In genomic region chr20:38747495-38748096, GRCh38 we compare ENCODE assay signal across 8 cellular contexts. TPM values are rescaled to one million over a fixed set of nuclear protein-coding genes. Genes with fewer than 3 reads are reported as not detected.
DNase-seq lines count a peak whose midpoint lies in the region; TF ChIP-seq lines count a peak whose summit lies in the region.

No MANE protein-coding gene starts in this region.

- peaks cover 13% of the 10 kb centered on the region for H4K20me1 ChIP-seq in Loucy (ENCODE audit: insufficient read depth, low read length, poor library complexity, severe bottlenecking)

- H3K4me3 ChIP-seq in Loucy (ENCODE audit: low read length, poor library complexity, severe bottlenecking) (peak overlapping the region; percentile 84), ectodermal cell (ENCODE audit: insufficient read depth, low read depth, low read length) (peak overlapping the region; percentile 92)

- DNase-seq in DMS53 treated with DMSO at 0.1 percent for 48 hours (lab: John Stamatoyannopoulos, UW; ENCODE audit: unreplicated experiment): peak; percentile 52
- no peak for DNase-seq in osteocyte (ENCODE audit: extremely low spot score, unreplicated experiment)
- DNase-seq in H4 (ENCODE audit: low spot score): no peak
- no peak for DNase-seq in NCI-H1930 (lab: John Stamatoyannopoulos, UW)
- DNase-seq in NCI-H1436 (lab: John Stamatoyannopoulos, UW): no peak
- DNase-seq in NCI-H69 (lab: John Stamatoyannopoulos, UW): no peak

- TF ChIP-seq CTCF in Loucy (conservative IDR thresholded peaks at IDR 0.05; ENCODE audit: low read length) (no peak), osteocyte (IDR thresholded peaks at IDR 0.05) (no peak)

- no peak overlapping the region for H3K27ac ChIP-seq in ectodermal cell (ENCODE audit: insufficient read depth, low read depth, low read length, poor library complexity, severe bottlenecking)

- 21% methylated on average over 39 of the region's 39 CpGs for WGBS in ectodermal cell, 2 experiments

- H3K4me1 Mint-ChIP-seq in osteocyte (ENCODE audit: unreplicated experiment): peaks cover 14% of the 10 kb centered on the region

- H3K9me3 ChIP-seq in Loucy (ENCODE audit: insufficient read depth, low read depth, low read length) (no peaks in the 10 kb centered on the region), ectodermal cell (ENCODE audit: control insufficient read depth, low read length) (no peaks in the 10 kb centered on the region)

- H3K9me3 Mint-ChIP-seq in osteocyte (ENCODE audit: unreplicated experiment): no peaks in the 10 kb centered on the region

- H3K27me3 ChIP-seq in Loucy (ENCODE audit: insufficient read depth, low read length, poor library complexity, severe bottlenecking) (no peaks in the 10 kb centered on the region), ectodermal cell (ENCODE audit: control insufficient read depth, insufficient read depth, low read length, poor library complexity, severe bottlenecking) (peaks cover 13% of the 10 kb centered on the region)

- H3K36me3 Mint-ChIP-seq in osteocyte (ENCODE audit: unreplicated experiment): peaks cover 7% of the 10 kb centered on the region

- H3K79me2 ChIP-seq in Loucy (ENCODE audit: insufficient read depth, low read length): peaks cover 27% of the 10 kb centered on the region

- no peaks in the 10 kb centered on the region for H3F3A ChIP-seq in Loucy (ENCODE audit: low read depth)

- peak overlapping the region; percentile 74 for H3K9ac ChIP-seq in Loucy (ENCODE audit: low read depth, low read length, poor library complexity, severe bottlenecking)

- H3K27ac Mint-ChIP-seq in osteocyte (ENCODE audit: unreplicated experiment): peak overlapping the region; percentile 25

- H3K4me2 ChIP-seq in Loucy (ENCODE audit: low read depth, low read length, poor library complexity, severe bottlenecking): peak overlapping the region; percentile 79

- H3K4me1 ChIP-seq in Loucy (ENCODE audit: insufficient read depth, low read length, poor library complexity, severe bottlenecking) (peaks cover 28% of the 10 kb centered on the region), ectodermal cell (ENCODE audit: control insufficient read depth, insufficient read depth, low read length) (peaks cover 5% of the 10 kb centered on the region)

- H3K9me2 ChIP-seq in Loucy (replicated peaks; ENCODE audit: low read depth, low read length): no peaks in the 10 kb centered on the region

- peak overlapping the region; percentile 74 for H3K4me3 Mint-ChIP-seq in osteocyte (ENCODE audit: unreplicated experiment)

- peak overlapping the region; percentile 94 for H2AFZ ChIP-seq in Loucy (ENCODE audit: low read length)

- H3K36me3 ChIP-seq in Loucy (ENCODE audit: insufficient read depth, low read length) (no peaks in the 10 kb centered on the region), ectodermal cell (ENCODE audit: control insufficient read depth, insufficient read depth, low read length) (peaks cover 5% of the 10 kb centered on the region)

- H3K27me3 Mint-ChIP-seq in osteocyte (ENCODE audit: unreplicated experiment): peaks cover 12% of the 10 kb centered on the region

RNA-seq across cellular contexts. Expression of gene ACTR5, which starts 0.7 kb away (rescaled TPM):
- 13.0 TPM for polyA plus RNA-seq in ectodermal cell (2013, experiment 1 of 4)
- 12.5 TPM for polyA plus RNA-seq in ectodermal cell (2013, experiment 2 of 4)
- polyA plus RNA-seq in ectodermal cell (2013, experiment 3 of 4): 10.1 TPM
- polyA plus RNA-seq in ectodermal cell (2013, experiment 4 of 4): 11.8 TPM
- total RNA-seq in osteocyte: 4.7 and 5.8 TPM in 2 replicates
- total RNA-seq in H4 (2014; rRNA removed; shearing (Covaris generic)): 5.9 and 10.3 TPM in 2 replicates

RNA-seq across cellular contexts. Expression of gene SLC32A1, which starts 23.3 kb away (rescaled TPM):
- 0.15 TPM for polyA plus RNA-seq in ectodermal cell (2013, experiment 1 of 4)
- 0.14 TPM for polyA plus RNA-seq in ectodermal cell (2013, experiment 2 of 4)
- polyA plus RNA-seq in ectodermal cell (2013, experiment 3 of 4): 0.32 TPM
- 0.16 TPM for polyA plus RNA-seq in ectodermal cell (2013, experiment 4 of 4)
- not detected in 2 replicates for total RNA-seq in osteocyte
- not detected in 2 replicates for total RNA-seq in H4 (2014; rRNA removed; shearing (Covaris generic))

RNA-seq across cellular contexts. Expression of gene PPP1R16B, which starts 57.9 kb away (rescaled TPM):
- 1.5 TPM for polyA plus RNA-seq in ectodermal cell (2013, experiment 1 of 4)
- polyA plus RNA-seq in ectodermal cell (2013, experiment 2 of 4): 1.8 TPM
- 1.2 TPM for polyA plus RNA-seq in ectodermal cell (2013, experiment 3 of 4)
- polyA plus RNA-seq in ectodermal cell (2013, experiment 4 of 4): 1.2 TPM
- total RNA-seq in osteocyte: not detected in 2 replicates
- total RNA-seq in H4 (2014; rRNA removed; shearing (Covaris generic)): 0.16 TPM in 1 of 2 replicates, not detected in the other
